Comparison of ENCODE assay signal across 1 cellular context in the genomic region with DNA sequence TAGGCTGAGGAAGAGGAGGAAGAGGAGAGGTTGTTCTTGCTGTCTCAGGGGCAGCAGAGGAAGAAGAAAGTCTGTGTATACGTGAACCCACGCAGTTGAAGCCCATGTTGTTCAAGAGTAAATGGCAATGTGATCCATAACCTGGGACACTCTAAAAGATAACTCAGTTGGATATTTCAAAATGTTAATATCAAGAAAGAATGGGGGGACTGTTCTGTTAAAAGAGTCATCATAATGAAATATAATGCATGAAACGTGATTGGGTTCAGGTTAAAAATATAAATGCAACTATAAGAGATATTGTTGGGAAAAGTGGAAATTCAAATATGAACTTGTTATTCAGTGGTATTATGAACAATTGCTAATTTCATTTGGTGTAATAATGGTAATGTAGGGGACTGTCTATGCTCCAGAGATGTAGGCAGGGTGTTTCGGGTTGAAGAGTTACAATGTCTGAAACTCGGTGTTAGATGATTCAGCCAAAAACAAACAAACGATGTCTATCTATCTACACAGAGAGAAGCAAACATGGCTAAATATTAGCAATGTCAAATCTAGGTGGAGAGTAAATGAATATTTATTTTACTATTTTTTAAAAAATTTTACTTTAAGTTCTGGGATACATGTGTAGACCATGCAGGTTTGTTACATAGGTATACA.
A peak's percentile ranks its signal among the peaks of the same experiment; 100 is the strongest.
TF ChIP-seq lines count a peak whose summit lies in the region.

No MANE protein-coding gene starts in this region.

TF ChIP-seq in K562, 482 proteins besides CTCF, POLR2A, EP300 and RAD21:
- TF ChIP-seq C11orf30 (IDR thresholded peaks at IDR 0.05; ENCODE audit: low read depth), result peak; percentile 8; the same call in 1 of the 2 replicates
- no peak for TF ChIP-seq SAFB2 (IDR thresholded peaks at IDR 0.05; ENCODE audit: borderline replicate concordance, low read depth, low read length, severe bottlenecking)
